ENCODE assay signal across 21 cellular contexts in the genomic region with DNA sequence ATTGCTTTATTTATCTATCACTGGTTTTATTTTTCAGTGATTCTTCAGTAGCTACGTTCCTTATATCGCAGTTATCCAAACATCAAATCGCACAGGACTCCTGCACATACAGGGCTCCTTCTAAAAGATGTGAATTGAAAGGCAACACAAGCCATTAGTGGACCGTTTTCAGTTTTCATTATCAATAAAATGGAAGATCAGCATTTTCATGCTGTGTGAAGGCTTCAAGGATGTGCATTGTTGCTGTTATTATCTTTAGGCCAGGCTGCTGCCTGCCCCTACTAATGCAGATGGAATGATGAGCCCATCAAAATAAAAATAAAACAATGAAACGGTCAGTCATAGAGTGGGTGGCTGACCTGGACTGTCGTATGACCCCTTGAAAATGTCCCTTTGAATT. TPM values are rescaled to one million over a fixed set of nuclear protein-coding genes. Genes with fewer than 3 reads are reported as not detected.
"Had no signal": no experiment of that assay in that cellular context is flagged by ENCODE, and none has a peak within 500 bp of the region (broad histone marks: within the 10 kb centered on the region; RNA-seq: fewer than 3 reads in every experiment).

No MANE protein-coding gene starts in this region.

- H3K27me3 ChIP-seq: hepatocyte, right atrium auricular region, suprapubic skin, thyroid gland, uterus had no signal

- H3K9me3 ChIP-seq: right atrium auricular region, suprapubic skin, thyroid gland, uterus had no signal

- H3K4me1 ChIP-seq: right atrium auricular region, suprapubic skin had no signal

- ATAC-seq: left colon; natural killer cell treated with Interleukin-12 subunit alpha and Interleukin-12 subunit beta and Interleukin-15 and Interleukin-18, amount 100 ng/mL, for 72 hours; stimulated activated naive CD8-positive, alpha-beta T cell treated with anti-CD3 and anti-CD28 coated beads, Interleukin-15, Interleukin-2, amounts not matched to agents 100 U/mL and 50 U/mL, for 24 hours had no signal

- H2AFZ ChIP-seq: hepatocyte had no signal

- H3K4me3 ChIP-seq: coronary artery, hepatocyte, right atrium auricular region, smooth muscle cell, suprapubic skin, thyroid gland, uterus had no signal

- H3K79me2 ChIP-seq: hepatocyte had no signal

- H3K27ac ChIP-seq: coronary artery, right atrium auricular region, suprapubic skin, thyroid gland had no signal

- DNase-seq: effector CD4-positive, alpha-beta T cell; endodermal cell; erythroblast; foreskin melanocyte; head of caudate nucleus; kidney; left colon; mammary epithelial cell; posterior cingulate gyrus; stimulated activated CD4-positive, alpha-beta T cell treated with anti-CD3 and anti-CD28 coated beads, Interleukin-2, amount 100 ng/mL, for 48 hours; stimulated activated naive CD8-positive, alpha-beta T cell treated with anti-CD3 and anti-CD28 coated beads, Interleukin-15, Interleukin-2, amounts not matched to agents 100 U/mL and 50 U/mL, for 24 hours; thyroid gland; uterus had no signal

- H3K4me2 ChIP-seq: hepatocyte, smooth muscle cell had no signal

- H3K36me3 ChIP-seq: right atrium auricular region, suprapubic skin, thyroid gland, uterus had no signal

RNA-seq across cellular contexts. Expression of gene ITGB6, which starts 33.0 kb away (rescaled TPM):
- total RNA-seq: dermis microvascular lymphatic vessel endothelial cell; endothelial cell of umbilical vein; natural killer cell treated with Interleukin-12 subunit alpha and Interleukin-12 subunit beta and Interleukin-15 and Interleukin-18, amount 100 ng/mL, for 72 hours had no signal
